Comparison of ENCODE assay signal across 16 cellular contexts in genomic region chr6:81786159-81786558, GRCh38. TPM values are rescaled to one million over a fixed set of nuclear protein-coding genes. Genes with fewer than 3 reads are reported as not detected.
DNase-seq lines count a peak whose midpoint lies in the region; ATAC-seq and TF ChIP-seq lines count a peak whose summit lies in the region.
"Had no signal": no experiment of that assay in that cellular context is flagged by ENCODE, and none has a peak within 500 bp of the region (broad histone marks: within the 10 kb centered on the region; RNA-seq: fewer than 3 reads in every experiment).

No MANE protein-coding gene starts in this region.

- H3K18ac ChIP-seq in IMR-90 (ENCODE audit: low read depth, low read length), result peak overlapping the region; percentile 68; the same call in 1 of the 2 replicates

- no peaks in the 10 kb centered on the region for H3K9me3 ChIP-seq in IMR-90 (ENCODE audit: control insufficient read depth, insufficient read depth, low read length)
- H3K9me3 ChIP-seq: Caco-2, SK-N-SH had no signal

- H3K4me3 ChIP-seq in IMR-90 (ENCODE audit: insufficient read depth, low read depth, low read length), result no peak overlapping the region
- H3K4me3 ChIP-seq: PC-9 had no signal

- no peaks in the 10 kb centered on the region for H4K20me1 ChIP-seq in IMR-90 (ENCODE audit: insufficient read depth, low read length)

- H2BK5ac ChIP-seq in IMR-90 (ENCODE audit: low read depth, low read length, poor library complexity, severe bottlenecking), result no peak overlapping the region

- dilution Hi-C loops in IMR-90 (cut with HindIII; ENCODE audit: low sequenced_read_pairs, unreplicated experiment), result no loop called here

- no peak for TF ChIP-seq CTCF in IMR-90 (conservative IDR thresholded peaks at IDR 0.05; ENCODE audit: low read depth, low read length)

- ATAC-seq in IMR-90 (ENCODE audit: low read depth) (no peak), HG03280 (IDR thresholded peaks at IDR 0.05; ENCODE audit: unreplicated experiment) (no peak)

- H3K27ac ChIP-seq in IMR-90 (ENCODE audit: insufficient read depth, low read length), result no peak overlapping the region
- H3K27ac ChIP-seq: C4-2B, PC-9 had no signal

- no peak overlapping the region for H4K91ac ChIP-seq in IMR-90 (ENCODE audit: insufficient read depth, low read depth, low read length)

- no peaks in the 10 kb centered on the region for H3K79me1 ChIP-seq in IMR-90 (ENCODE audit: low read depth in 1 of 2, low read length in 2 of 2)

- no TSS peak for BruUV-seq in IMR-90 (replicated peaks; lab: Mats Ljungman, UMichigan)

- H3K27me3 ChIP-seq in IMR-90 (ENCODE audit: control insufficient read depth, insufficient read depth, low read length), result no peaks in the 10 kb centered on the region

- H3K4ac ChIP-seq in IMR-90 (ENCODE audit: low read depth, low read length), result no peak overlapping the region

- no peak for TF ChIP-seq POLR2A in IMR-90 (IDR thresholded peaks at IDR 0.05; ENCODE audit: low read depth, low read length)

- 0 out of 2 replicates have a peak, but pooled peaks cover 3% of the 10 kb centered on the region for H3K9me1 ChIP-seq in IMR-90 (ENCODE audit: insufficient read depth, low read length)

- no peak overlapping the region; the same call in 1 of the 2 replicates for H2BK20ac ChIP-seq in IMR-90 (ENCODE audit: low read depth, low read length)

- H2AK9ac ChIP-seq in IMR-90 (replicated peaks; ENCODE audit: low read depth, low read length, poor library complexity), result no peak overlapping the region

- no peak overlapping the region for H3K23ac ChIP-seq in IMR-90 (ENCODE audit: low read depth, low read length)

- no peak overlapping the region for H3K4me2 ChIP-seq in IMR-90 (ENCODE audit: low read depth, low read length)

- H4K8ac ChIP-seq in IMR-90 (ENCODE audit: low read depth in 2 of 2, low read length in 2 of 2), result no peak overlapping the region

- no peaks in the 10 kb centered on the region for H3K36me3 ChIP-seq in IMR-90 (ENCODE audit: control insufficient read depth, insufficient read depth, low read length)

- in situ Hi-C loops in IMR-90 (cut with MboI; ENCODE audit: low sequenced_read_pairs), result no loop called here

- DNase-seq in COLO829 (ENCODE audit: low spot score) (peak; percentile 54), IMR-90 (no peak), astrocyte of the hippocampus (ENCODE audit: low read depth, low spot score) (peak; percentile 31), retina (peak; percentile 21), Ammon's horn (ENCODE audit: low spot score) (no peak)
- DNase-seq in activated naive CD4-positive, alpha-beta T cell treated with anti-CD3 and anti-CD28 coated beads, Interleukin-2, amount 50 U/mL, for 16 hours, result no peak
- DNase-seq: Caco-2, DMS79, GDM1, GOT3, NCI-H1092, NCI-H2107, PC-9, SK-N-SH had no signal

- WGBS in IMR-90 (ENCODE audit: extremely low coverage in 2 of 2, insufficient read length in 1 of 2), 2 experiments, result no CpG with 5 or more reads among the region's 1 CpG

- intact Hi-C loops in IMR-90 (cut with micrococcal nuclease), result no loop called here

- peak overlapping the region; percentile 83; the same call in 2 of the 3 replicates for H2BK15ac ChIP-seq in IMR-90 (ENCODE audit: low read depth, low read length)

- no peak overlapping the region for H2AK5ac ChIP-seq in IMR-90 (ENCODE audit: low read depth, low read length)

- no peak overlapping the region for H3K9ac ChIP-seq in IMR-90 (ENCODE audit: low read depth, low read length)
- H3K9ac ChIP-seq: SK-N-SH had no signal

- H3K4me1 ChIP-seq in IMR-90 (ENCODE audit: control insufficient read depth, insufficient read depth, low read length), result peaks cover 3% of the 10 kb centered on the region; the same call in 1 of the 2 replicates

- no peak overlapping the region for H3K14ac ChIP-seq in IMR-90 (replicated peaks; ENCODE audit: low read depth, low read length)

- no peak overlapping the region for H3K56ac ChIP-seq in IMR-90 (ENCODE audit: extremely low read depth, insufficient read depth, low read length)

- no peak for TF ChIP-seq RAD21 in IMR-90 (IDR thresholded peaks at IDR 0.05; ENCODE audit: low read length)

- POLR2A ChIA-PET in IMR-90 (lab: Charles Lee; ENCODE audit: unreplicated experiment), result no interaction called here

- CTCF ChIA-PET in IMR-90 (lab: Yijun Ruan, JAX), result no interaction called here

- H4K5ac ChIP-seq in IMR-90 (ENCODE audit: low read depth, low read length), result peak overlapping the region; percentile 2; the same call in 1 of the 2 replicates

- peak overlapping the region; percentile 7; the same call in 1 of the 2 replicates for H2BK120ac ChIP-seq in IMR-90 (ENCODE audit: low read depth, low read length)

- peak overlapping the region; percentile 5 for H2AFZ ChIP-seq in IMR-90 (replicated peaks; ENCODE audit: low read length, poor library complexity)
- H2AFZ ChIP-seq: PC-9 had no signal

TF ChIP-seq in IMR-90, 13 proteins besides CTCF, POLR2A, EP300 and RAD21:
- TF ChIP-seq NFE2L2 (IDR thresholded peaks at IDR 0.05; ENCODE audit: low read depth, low read length) (no peak), FOS (IDR thresholded peaks at IDR 0.05; ENCODE audit: low read depth, low read length) (no peak), MAZ (IDR thresholded peaks at IDR 0.05; ENCODE audit: borderline replicate concordance, low read depth, low read length) (no peak), BHLHE40 (IDR thresholded peaks at IDR 0.05; ENCODE audit: low read depth, low read length) (no peak), MAFK (IDR thresholded peaks at IDR 0.05; ENCODE audit: low read depth, low read length) (no peak), CHD1 (IDR thresholded peaks at IDR 0.05; ENCODE audit: low read depth, low read length) (no peak), RCOR1 (IDR thresholded peaks at IDR 0.05; ENCODE audit: insufficient replicate concordance, low read length) (no peak), USF2 (IDR thresholded peaks at IDR 0.05; ENCODE audit: low read depth, low read length) (no peak), CEBPB (IDR thresholded peaks at IDR 0.05; ENCODE audit: low read depth, low read length) (no peak), MXI1 (IDR thresholded peaks at IDR 0.05; ENCODE audit: borderline replicate concordance, low read depth, low read length) (no peak), SMC3 (IDR thresholded peaks at IDR 0.05; ENCODE audit: low read depth, low read length) (no peak), RFX5 (IDR thresholded peaks at IDR 0.05; ENCODE audit: low read depth, low read length) (no peak)
TF ChIP-seq in IMR-90: peak in this region for 0.

RNA-seq across cellular contexts. Expression of gene TENT5A, which starts 33.7 kb away (rescaled TPM):
- total RNA-seq in IMR-90 (2012; rRNA removed), result 10.8 and 16.9 TPM in 2 replicates
- polyA plus RNA-seq in IMR-90 (2012; rRNA removed), result 3.5 and 3.9 TPM in 2 replicates
- 1.6 and 2.1 TPM in 2 replicates for polyA plus RNA-seq in IMR-90 (2012; cell fraction: cytosol; rRNA removed)
- 6.7 and 15.5 TPM in 2 replicates for polyA plus RNA-seq in IMR-90 (2012; cell fraction: nucleus; rRNA removed; ENCODE audit: low replicate concordance)

Comparison
In these comparisons a context has a peak if more than half of its experiments do, and no peak if none do; other contexts are left out.
1. DNase-seq: peak in COLO829 (single experiment), astrocyte of the hippocampus (single experiment) and retina (single experiment); none in IMR-90 (single experiment), activated naive CD4-positive, alpha-beta T cell treated with anti-CD3 and anti-CD28 coated beads, Interleukin-2, amount 50 U/mL, for 16 hours (single experiment) and Ammon's horn (single experiment).